In genomic region chr19:48619692-48620565, GRCh38 we compare ENCODE assay signal across 9 cellular contexts. TPM values are rescaled to one million over a fixed set of nuclear protein-coding genes. Genes with fewer than 3 reads are reported as not detected.
A peak's percentile ranks its signal among the peaks of the same experiment; 100 is the strongest.
DNase-seq lines count a peak whose midpoint lies in the region; ATAC-seq, FAIRE-seq and TF ChIP-seq lines count a peak whose summit lies in the region.
"Had no signal": no experiment of that assay in that cellular context is flagged by ENCODE, and none has a peak within 500 bp of the region (broad histone marks: within the 10 kb centered on the region; RNA-seq: fewer than 3 reads in every experiment).

No MANE protein-coding gene starts in this region.

- ATAC-seq in GM21619 (IDR thresholded peaks at IDR 0.05; ENCODE audit: unreplicated experiment) = no peak

- no peaks in the 10 kb centered on the region for H3K9me1 ChIP-seq in endothelial cell of umbilical vein (replicated peaks; ENCODE audit: control insufficient read depth, extremely low read depth, insufficient read depth, low read length)

- H3K27me3 ChIP-seq in PC-9 (ENCODE audit: insufficient read depth, low read depth) = no peaks in the 10 kb centered on the region
- no peaks in the 10 kb centered on the region for H3K27me3 ChIP-seq in endothelial cell of umbilical vein (ENCODE audit: control insufficient read depth in 2 of 2, insufficient read depth in 2 of 2, low read length in 2 of 2)
- H3K27me3 ChIP-seq in osteoblast (ENCODE audit: insufficient read depth, low read length) = no peaks in the 10 kb centered on the region

- intact Hi-C loops in Calu3 (cut with micrococcal nuclease; ENCODE audit: unreplicated experiment) (no loop called here), PC-9 (cut with micrococcal nuclease; ENCODE audit: unreplicated experiment) (loop anchor here (1.0 kb wide), 2 partner anchors 7 to 17 kb away; partner anchors contain the start of gene DBP), endothelial cell of umbilical vein (cut with micrococcal nuclease) (loop anchor here (1.0 kb wide), 1 partner anchor 17 kb away; the partner anchor contains the start of gene DBP)

- no peaks in the 10 kb centered on the region for H3K9me3 Mint-ChIP-seq in Calu3 (ENCODE audit: low read depth, unreplicated experiment)

- H3K36me3 Mint-ChIP-seq in Calu3 (ENCODE audit: insufficient read depth, unreplicated experiment) = peaks cover 58% of the 10 kb centered on the region

- H4K20me1 ChIP-seq in PC-9 (ENCODE audit: insufficient read depth) (peaks cover 34% of the 10 kb centered on the region), endothelial cell of umbilical vein (replicated peaks; ENCODE audit: control insufficient read depth, extremely low read depth, insufficient read depth, low read length) (no peaks in the 10 kb centered on the region), osteoblast (ENCODE audit: insufficient read depth, low read length) (peaks cover 40% of the 10 kb centered on the region)

- CTCF ChIA-PET in Calu3 (lab: Charles Lee) (interaction anchor here (0.6 to 1.4 kb wide), 2 partner anchors 11 to 36 kb away, joined by 3 to 5 read pairs; no protein-coding TSS in a partner anchor), PC-9 (lab: Charles Lee) (no interaction called here), endothelial cell of umbilical vein (lab: Charles Lee) (interaction anchor here (0.9 to 2.7 kb wide), 4 partner anchors 10 to 26 kb away, joined by 3 to 12 read pairs (median 7); no protein-coding TSS in a partner anchor)

- peak overlapping the region; percentile 91 for H3K9ac ChIP-seq in endothelial cell of umbilical vein (replicated peaks; ENCODE audit: extremely low read depth, insufficient read depth, low read length)

- H3K4me2 ChIP-seq in PC-9 = peak overlapping the region; percentile 76
- peak overlapping the region; percentile 95 for H3K4me2 ChIP-seq in endothelial cell of umbilical vein (ENCODE audit: insufficient read depth, low read length)
- H3K4me2 ChIP-seq in osteoblast (ENCODE audit: insufficient read depth, low read length) = peak overlapping the region; percentile 88

- H3K79me2 ChIP-seq in PC-9 (ENCODE audit: low read depth) = peaks cover 48% of the 10 kb centered on the region
- H3K79me2 ChIP-seq in endothelial cell of umbilical vein (ENCODE audit: control insufficient read depth, insufficient read depth, low read length) = peaks cover 38% of the 10 kb centered on the region
- H3K79me2 ChIP-seq in osteoblast (ENCODE audit: insufficient read depth, low read length) = peaks cover 48% of the 10 kb centered on the region

- FAIRE-seq in endothelial cell of umbilical vein (lab: Jason Lieb, UNC) = peak; percentile 66

- H3K4me1 ChIP-seq in PC-9 (replicated peaks; ENCODE audit: insufficient read depth) = peaks cover 36% of the 10 kb centered on the region
- peaks cover 31% of the 10 kb centered on the region for H3K4me1 ChIP-seq in endothelial cell of umbilical vein (ENCODE audit: control insufficient read depth, extremely low read depth, insufficient read depth, low read length)
- peaks cover 33% of the 10 kb centered on the region for H3K4me1 ChIP-seq in osteoblast (ENCODE audit: insufficient read depth, low read length)

- POLR2A ChIA-PET in PC-9 (lab: Charles Lee; ENCODE audit: unreplicated experiment) = interaction anchor here (0.5 to 1.3 kb wide), 7 partner anchors 35 to 373 kb away, joined by 4 to 17 read pairs (median 7); partner anchors contain the start of genes GYS1, RUVBL2 and TMEM143
- POLR2A ChIA-PET in endothelial cell of umbilical vein (lab: Charles Lee) = interaction anchor here (0.5 to 1.6 kb wide), 11 partner anchors 10 to 374 kb away, joined by 3 to 15 read pairs (median 4); partner anchors contain the start of genes GYS1 and RUVBL2

- dilution Hi-C loops in endothelial cell of umbilical vein (cut with MboI; ENCODE audit: extremely low pct_ligation_motif_present, low sequenced_read_pairs) = no loop called here

- H3K27ac Mint-ChIP-seq in Calu3 (ENCODE audit: unreplicated experiment) = peak overlapping the region; percentile 100

- H3K27me3 Mint-ChIP-seq in Calu3 (ENCODE audit: unreplicated experiment) = no peaks in the 10 kb centered on the region

- no peak for DNase-seq in Calu3
- no peak for DNase-seq in PC-9
- no peak for DNase-seq in endothelial cell of umbilical vein (ENCODE audit: low read depth, low spot score)
- DNase-seq in osteoblast (ENCODE audit: insufficient read length, low spot score, missing footprints) = peak; percentile 58
- DNase-seq in OCI-M2 (lab: John Stamatoyannopoulos, UW; ENCODE audit: unreplicated experiment) = no peak
- no peak for DNase-seq in HPDE6-E6E7 (ENCODE audit: extremely low spot score)
- DNase-seq in kidney tubule cell (ENCODE audit: low spot score) = no peak

- H3K4me3 Mint-ChIP-seq in Calu3 (ENCODE audit: low read depth, unreplicated experiment) = peak overlapping the region; percentile 94

- peak overlapping the region; percentile 92 for H3K4me3 ChIP-seq in PC-9
- H3K4me3 ChIP-seq in endothelial cell of umbilical vein (replicated peaks in 1 of 3; ENCODE audit: insufficient read depth in 1 of 3, low read depth in 1 of 3, low read length in 3 of 3) = peak overlapping the region; percentile 56 to 87 (median 70)
- H3K4me3 ChIP-seq in osteoblast (ENCODE audit: insufficient read depth, low read length) = peak overlapping the region; percentile 100

- H3K27ac ChIP-seq in PC-9 (peak overlapping the region; percentile 91), endothelial cell of umbilical vein (ENCODE audit: insufficient read depth, low read depth, low read length) (peak overlapping the region; percentile 81), osteoblast (ENCODE audit: low read depth, low read length) (peak overlapping the region; percentile 93)

- H3K9me2 ChIP-seq in PC-9 (ENCODE audit: insufficient read depth) = no peaks in the 10 kb centered on the region

- peaks cover 35% of the 10 kb centered on the region for H3K36me3 ChIP-seq in PC-9 (ENCODE audit: low read depth)
- H3K36me3 ChIP-seq in endothelial cell of umbilical vein (ENCODE audit: control insufficient read depth in 2 of 2, extremely low read depth in 1 of 2, insufficient read depth in 2 of 2, low read length in 2 of 2) = peaks cover 19 to 24% of the 10 kb centered on the region in 2 experiments
- H3K36me3 ChIP-seq in osteoblast (ENCODE audit: insufficient read depth, low read length) = peaks cover 33% of the 10 kb centered on the region

- peak overlapping the region; percentile 87 for H2AFZ ChIP-seq in PC-9
- H2AFZ ChIP-seq in endothelial cell of umbilical vein (ENCODE audit: low read depth, low read length) = peak overlapping the region; percentile 81
- H2AFZ ChIP-seq in osteoblast (ENCODE audit: low read length) = peak overlapping the region; percentile 86

- H3K4me1 Mint-ChIP-seq in Calu3 (ENCODE audit: low read depth, unreplicated experiment) = peaks cover 47% of the 10 kb centered on the region

- TF ChIP-seq CTCF in Calu3 (IDR thresholded peaks at IDR 0.05; ENCODE audit: unreplicated experiment) (no peak), PC-9 (conservative IDR thresholded peaks at IDR 0.05) (peak; percentile 23; the same call in 1 of the 2 replicates), endothelial cell of umbilical vein (IDR thresholded peaks at IDR 0.05; ENCODE audit: extremely low read depth in 1 of 2, insufficient read depth in 1 of 2, low read depth in 1 of 2, low read length in 2 of 2) (no peak), osteoblast (IDR thresholded peaks at IDR 0.05; ENCODE audit: extremely low read depth, low read depth, low read length) (no peak)

- no peak for TF ChIP-seq POLR2A in endothelial cell of umbilical vein (IDR thresholded peaks at IDR 0.05; ENCODE audit: low read depth, low read length)

- TSS peak; percentile 67 for BruUV-seq in Calu3 (replicated peaks; lab: Mats Ljungman, UMichigan)
- BruUV-seq in PC-9 (replicated peaks; lab: Mats Ljungman, UMichigan) = TSS peak; percentile 67
- TSS peak; percentile 65 for BruUV-seq in endothelial cell of umbilical vein (replicated peaks; lab: Mats Ljungman, UMichigan)

- H3K9me3 ChIP-seq in PC-9 (ENCODE audit: insufficient read depth, low read depth) (no peaks in the 10 kb centered on the region), endothelial cell of umbilical vein (replicated peaks; ENCODE audit: control insufficient read depth, insufficient read depth, low read length) (no peaks in the 10 kb centered on the region), osteoblast (ENCODE audit: low read depth, low read length) (no peaks in the 10 kb centered on the region)

- H3F3A ChIP-seq in PC-9 (ENCODE audit: insufficient read depth, low read depth) = peaks cover 74% of the 10 kb centered on the region

RNA-seq across cellular contexts. Expression of gene SPHK2, which starts 0.6 kb away (rescaled TPM):
- total RNA-seq in Calu3 (2022) = 20.5 and 24.2 TPM in 2 replicates
- total RNA-seq in PC-9 (2021) = 18.4 and 20.0 TPM in 2 replicates
- total RNA-seq in endothelial cell of umbilical vein = 30.5 and 31.1 TPM in 2 replicates
- polyA plus RNA-seq in endothelial cell of umbilical vein = 20.2 and 23.4 TPM in 2 replicates
- polyA plus RNA-seq in endothelial cell of umbilical vein (2011; cell fraction: cytosol; rRNA removed) = 8.2 and 10.7 TPM in 2 replicates
- polyA plus RNA-seq in endothelial cell of umbilical vein (2011; cell fraction: nucleus; rRNA removed) = 26.2 and 26.5 TPM in 2 replicates
- 9.2 and 11.3 TPM in 2 replicates for polyA plus RNA-seq in endothelial cell of umbilical vein (2012)
- polyA minus RNA-seq in endothelial cell of umbilical vein = 11.7 and 14.6 TPM in 2 replicates
- 10.9 TPM for polyA minus RNA-seq in endothelial cell of umbilical vein (2011; cell fraction: cytosol; rRNA and poly(A)+ RNA removed)
- polyA minus RNA-seq in endothelial cell of umbilical vein (2011; cell fraction: nucleus; rRNA and poly(A)+ RNA removed) = 14.6 and 21.1 TPM in 2 replicates
- total RNA-seq in osteoblast = 13.0 and 13.3 TPM in 2 replicates

RNA-seq across cellular contexts. Expression of gene RPL18, which starts 1.0 kb away (rescaled TPM):
- total RNA-seq in Calu3 (2022) (1,224 and 1,339 TPM in 2 replicates), PC-9 (2021) (1,618 and 1,710 TPM in 2 replicates), endothelial cell of umbilical vein (1,402 and 1,407 TPM in 2 replicates), osteoblast (1,357 and 1,526 TPM in 2 replicates)
- polyA plus RNA-seq in endothelial cell of umbilical vein = 2,154 and 2,376 TPM in 2 replicates
- polyA plus RNA-seq in endothelial cell of umbilical vein (2011; cell fraction: cytosol; rRNA removed) = 1,380 and 1,833 TPM in 2 replicates
- 597 and 638 TPM in 2 replicates for polyA plus RNA-seq in endothelial cell of umbilical vein (2011; cell fraction: nucleus; rRNA removed)
- 1,901 and 3,069 TPM in 2 replicates for polyA plus RNA-seq in endothelial cell of umbilical vein (2012)
- polyA minus RNA-seq in endothelial cell of umbilical vein = 547 and 582 TPM in 2 replicates
- 814 TPM for polyA minus RNA-seq in endothelial cell of umbilical vein (2011; cell fraction: cytosol; rRNA and poly(A)+ RNA removed)
- polyA minus RNA-seq in endothelial cell of umbilical vein (2011; cell fraction: nucleus; rRNA and poly(A)+ RNA removed) = 103 and 151 TPM in 2 replicates

RNA-seq across cellular contexts. Expression of gene FAM83E, which starts 5.1 kb away (rescaled TPM):
- total RNA-seq in Calu3 (2022) (8.2 and 13.3 TPM in 2 replicates), PC-9 (2021) (12.3 and 17.4 TPM in 2 replicates), endothelial cell of umbilical vein (1.7 and 3.5 TPM in 2 replicates), osteoblast (0.29 TPM in 1 of 2 replicates, not detected in the other)
- polyA plus RNA-seq in endothelial cell of umbilical vein = 0.04 and 0.10 TPM in 2 replicates
- not detected in 2 replicates for polyA plus RNA-seq in endothelial cell of umbilical vein (2011; cell fraction: cytosol; rRNA removed)
- 0.76 and 1.0 TPM in 2 replicates for polyA plus RNA-seq in endothelial cell of umbilical vein (2011; cell fraction: nucleus; rRNA removed)
- polyA plus RNA-seq in endothelial cell of umbilical vein (2012) = not detected in 2 replicates
- polyA minus RNA-seq in endothelial cell of umbilical vein = 0.59 and 0.63 TPM in 2 replicates
- not detected for polyA minus RNA-seq in endothelial cell of umbilical vein (2011; cell fraction: cytosol; rRNA and poly(A)+ RNA removed)
- polyA minus RNA-seq in endothelial cell of umbilical vein (2011; cell fraction: nucleus; rRNA and poly(A)+ RNA removed) = 0.91 and 4.4 TPM in 2 replicates

RNA-seq across cellular contexts. Expression of gene SPACA4, which starts 13.4 kb away (rescaled TPM):
- not detected in 2 replicates for total RNA-seq in Calu3 (2022)
- total RNA-seq in PC-9 (2021) = not detected in 2 replicates
- total RNA-seq in endothelial cell of umbilical vein = not detected in 2 replicates
- polyA plus RNA-seq in endothelial cell of umbilical vein = not detected in 2 replicates
- polyA plus RNA-seq in endothelial cell of umbilical vein (2011; cell fraction: cytosol; rRNA removed) = not detected in 2 replicates
- polyA plus RNA-seq in endothelial cell of umbilical vein (2011; cell fraction: nucleus; rRNA removed) = not detected in 2 replicates
- polyA plus RNA-seq in endothelial cell of umbilical vein (2012) = not detected in 2 replicates
- polyA minus RNA-seq in endothelial cell of umbilical vein = not detected in 2 replicates
- not detected for polyA minus RNA-seq in endothelial cell of umbilical vein (2011; cell fraction: cytosol; rRNA and poly(A)+ RNA removed)
- polyA minus RNA-seq in endothelial cell of umbilical vein (2011; cell fraction: nucleus; rRNA and poly(A)+ RNA removed) = not detected in 2 replicates
- total RNA-seq in osteoblast = not detected in 2 replicates
- total RNA-seq: omental fat pad had no signal

RNA-seq across cellular contexts. Expression of gene DBP, which starts 17.2 kb away (rescaled TPM):
- total RNA-seq in Calu3 (2022) = 4.3 and 4.9 TPM in 2 replicates
- 48.2 and 48.6 TPM in 2 replicates for total RNA-seq in PC-9 (2021)
- total RNA-seq in endothelial cell of umbilical vein = 0.78 and 1.5 TPM in 2 replicates
- polyA plus RNA-seq in endothelial cell of umbilical vein = 1.8 and 2.0 TPM in 2 replicates
- 0.80 and 1.8 TPM in 2 replicates for polyA plus RNA-seq in endothelial cell of umbilical vein (2011; cell fraction: cytosol; rRNA removed)
- polyA plus RNA-seq in endothelial cell of umbilical vein (2011; cell fraction: nucleus; rRNA removed) = 0.43 and 0.76 TPM in 2 replicates
- polyA plus RNA-seq in endothelial cell of umbilical vein (2012) = 0.75 and 1.6 TPM in 2 replicates
- polyA minus RNA-seq in endothelial cell of umbilical vein = 0.68 TPM in 1 of 2 replicates, not detected in the other
- 9.1 TPM for polyA minus RNA-seq in endothelial cell of umbilical vein (2011; cell fraction: cytosol; rRNA and poly(A)+ RNA removed)
- 0.29 and 0.48 TPM in 2 replicates for polyA minus RNA-seq in endothelial cell of umbilical vein (2011; cell fraction: nucleus; rRNA and poly(A)+ RNA removed)
- 14.5 and 18.3 TPM in 2 replicates for total RNA-seq in osteoblast
